ENCODE assay signal across 1 cellular context in genomic region chr10:49161411-49161997, GRCh38.
TF ChIP-seq lines count a peak whose summit lies in the region.

No MANE protein-coding gene starts in this region.

TF ChIP-seq in SK-N-SH treated with all-trans-retinoic acid at 6 μM for 48 hours, 23 proteins besides CTCF, POLR2A, EP300 and RAD21 (continued from another document):
- no peak for TF ChIP-seq PATZ1 (CRISPR knock-in tag; IDR thresholded peaks at IDR 0.05; ENCODE audit: borderline replicate concordance)
- TF ChIP-seq ZNF8 (CRISPR knock-in tag; IDR thresholded peaks at IDR 0.05) = no peak
